In the genomic region with DNA sequence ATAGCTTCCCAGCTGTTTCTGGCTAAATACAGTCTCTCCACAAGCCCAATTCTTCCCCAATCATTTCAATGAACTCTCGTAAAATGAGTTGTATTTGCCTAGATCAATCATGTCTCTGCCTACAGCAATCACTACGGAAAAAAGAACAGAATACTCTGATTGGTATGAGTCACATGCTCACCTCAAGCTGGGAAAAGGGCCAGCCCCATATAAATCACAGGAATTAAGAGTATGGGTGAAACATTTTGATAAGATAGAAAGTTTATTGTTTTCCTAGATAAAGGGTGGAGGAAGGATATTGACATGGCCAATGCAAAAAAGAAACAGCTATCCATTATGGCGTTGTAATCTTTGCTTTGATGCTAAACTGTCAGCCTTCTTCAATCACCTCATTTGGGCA, we compare ENCODE assay signal across 30 cellular contexts.
A peak's percentile ranks its signal among the peaks of the same experiment; 100 is the strongest.
DNase-seq lines count a peak whose midpoint lies in the region; ATAC-seq and TF ChIP-seq lines count a peak whose summit lies in the region.
"Had no signal": no experiment of that assay in that cellular context is flagged by ENCODE, and none has a peak within 500 bp of the region (broad histone marks: within the 10 kb centered on the region; RNA-seq: fewer than 3 reads in every experiment).

No MANE protein-coding gene starts in this region.

- H3K4me3 ChIP-seq in astrocyte of the cerebellum (ENCODE audit: low read depth, low read length), result no peak overlapping the region
- no peak overlapping the region for H3K4me3 ChIP-seq in mucosa of descending colon
- H3K4me3 ChIP-seq in spleen, result no peak overlapping the region
- H3K4me3 ChIP-seq: BLaER1 treated with 17β-estradiol and CSF1 and Interleukin-3, amounts not matched to agents 10 nM and 100 nM; PC-9; right atrium auricular region; SJSA1; tibial nerve had no signal

- WGBS in spleen, 5 donors, result 51 to 77% (median 60%) methylated on average over 3 of the region's 3 CpGs

- H3K36me3 ChIP-seq in mucosa of descending colon (ENCODE audit: low read depth) (no peaks in the 10 kb centered on the region), spleen (no peaks in the 10 kb centered on the region)
- H3K36me3 ChIP-seq: BLaER1 treated with 17β-estradiol and CSF1 and Interleukin-3, amounts not matched to agents 10 nM and 100 nM; right atrium auricular region; SJSA1; tibial nerve had no signal

- H3K9me3 ChIP-seq in mucosa of descending colon (no peaks in the 10 kb centered on the region), spleen (no peaks in the 10 kb centered on the region)
- H3K9me3 ChIP-seq: BLaER1 treated with 17β-estradiol and CSF1 and Interleukin-3, amounts not matched to agents 10 nM and 100 nM; Caco-2; right atrium auricular region; SJSA1; tibial nerve had no signal

- H3K27ac ChIP-seq in spleen, result no peak overlapping the region
- H3K27ac ChIP-seq: BLaER1 treated with 17β-estradiol and CSF1 and Interleukin-3, amounts not matched to agents 10 nM and 100 nM; HL-60; PC-9; right atrium auricular region; SJSA1; tibial nerve had no signal

- in situ Hi-C loops in Caki2 (cut with HindIII; ENCODE audit: low pct_unique_long_range_greater_than_20kb, low sequenced_read_pairs) (no loop called here), astrocyte of the cerebellum (cut with HindIII; ENCODE audit: low sequenced_read_pairs) (no loop called here)

- no peaks in the 10 kb centered on the region for H3K27me3 ChIP-seq in spleen (replicated peaks in 1 of 7)
- H3K27me3 ChIP-seq: BLaER1 treated with 17β-estradiol and CSF1 and Interleukin-3, amounts not matched to agents 10 nM and 100 nM; right atrium auricular region; SJSA1; tibial nerve had no signal

- TF ChIP-seq POLR2A in spleen (IDR thresholded peaks at IDR 0.05), result no peak

- TF ChIP-seq CTCF in astrocyte of the cerebellum (IDR thresholded peaks at IDR 0.05; ENCODE audit: low read depth, low read length, missing control alignments) (no peak), mucosa of descending colon (IDR thresholded peaks at IDR 0.05) (no peak), spleen (IDR thresholded peaks at IDR 0.05 in 8 of 11, conservative IDR thresholded peaks at IDR 0.05 in 3 of 11) (no peak)

- ATAC-seq in mucosa of descending colon (peak; percentile 92), GM19467 (IDR thresholded peaks at IDR 0.05; ENCODE audit: unreplicated experiment) (no peak), HG03342 (IDR thresholded peaks at IDR 0.05; ENCODE audit: unreplicated experiment) (no peak)
- ATAC-seq: activated CD4-positive, alpha-beta T cell treated with anti-CD3 and anti-CD28 coated beads for 36 hours; naive thymus-derived CD4-positive, alpha-beta T cell; stimulated activated naive CD8-positive, alpha-beta T cell treated with anti-CD3 and anti-CD28 coated beads, Interleukin-15, Interleukin-2, amounts not matched to agents 100 U/mL and 50 U/mL, for 24 hours had no signal

- intact Hi-C loops in mucosa of descending colon (cut with DNase I, micrococcal nuclease) (no loop called here), spleen (cut with DNase I; ENCODE audit: low total_unique reads) (no loop called here)

- DNase-seq in Caki2 (ENCODE audit: low read depth), result peak; percentile 38
- peak; percentile 42 for DNase-seq in M059J (ENCODE audit: low read depth)
- peak; percentile 8 for DNase-seq in astrocyte of the cerebellum (ENCODE audit: low read depth)
- peak in 1 of 3 donors; percentile 66 for DNase-seq in mucosa of descending colon
- no peak for DNase-seq in spleen
- no peak for DNase-seq in ureter (ENCODE audit: low spot score)
- DNase-seq: activated CD4-positive, alpha-beta T cell treated with anti-CD3 and anti-CD28 coated beads for 36 hours; activated CD8-positive, alpha-beta memory T cell treated with anti-CD3 and anti-CD28 coated beads for 24 hours; activated naive CD4-positive, alpha-beta T cell treated with anti-CD3 and anti-CD28 coated beads for 36 hours; activated T-cell treated with anti-CD3 and anti-CD28 coated beads, Interleukin-2, amount 50 U/mL, for 24 hours; amygdala; Caco-2; cerebellar nuclear complex; effector CD8-positive, alpha-beta T cell; GOT3; mesenchymal stem cell; naive thymus-derived CD4-positive, alpha-beta T cell; NCI-H1436; stimulated activated CD4-positive, alpha-beta T cell treated with anti-CD3 and anti-CD28 coated beads, Interleukin-12 subunit alpha, Interleukin-12 subunit beta, amount 100 ng/mL, for 4 hours; stimulated activated CD4-positive, alpha-beta T cell treated with anti-CD3 and anti-CD28 coated beads, Interleukin-4, amount 100 ng/mL, for 4 hours; stimulated activated naive CD8-positive, alpha-beta T cell treated with anti-CD3 and anti-CD28 coated beads, Interleukin-15, Interleukin-2, amounts not matched to agents 100 U/mL and 50 U/mL, for 24 hours; T-helper 1 cell had no signal

- H3K4me1 ChIP-seq in mucosa of descending colon (ENCODE audit: low read depth) (no peaks in the 10 kb centered on the region), spleen (no peaks in the 10 kb centered on the region)
- H3K4me1 ChIP-seq: BLaER1 treated with 17β-estradiol and CSF1 and Interleukin-3, amounts not matched to agents 10 nM and 100 nM; right atrium auricular region; SJSA1; tibial nerve had no signal

Comparison
In these comparisons a context has a peak if more than half of its experiments do, and no peak if none do; other contexts are left out.
1. DNase-seq: peak in Caki2 (single experiment), M059J (single experiment) and astrocyte of the cerebellum (single experiment); none in spleen (single experiment) and ureter (single experiment).